In the genomic region with DNA sequence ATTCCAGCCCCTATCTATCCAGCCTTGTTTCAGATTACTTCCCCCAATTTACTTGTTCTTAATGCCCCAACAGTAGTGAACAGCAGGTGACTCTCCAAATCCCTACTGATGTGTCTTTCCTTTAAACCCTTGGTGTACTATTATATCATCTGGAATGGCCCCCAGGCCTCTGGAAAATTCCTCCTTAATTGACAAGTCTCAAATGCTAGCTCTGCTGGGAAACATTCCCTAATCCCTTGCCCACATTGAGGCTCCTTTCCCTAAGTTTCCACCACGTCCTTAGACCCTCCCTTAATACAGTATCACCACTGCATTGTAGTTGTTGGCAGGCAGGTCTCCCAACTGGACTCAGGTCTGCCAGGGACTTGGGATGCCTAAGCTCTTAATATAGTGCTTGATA, we compare ENCODE assay signal across 15 cellular contexts. TPM values are rescaled to one million over a fixed set of nuclear protein-coding genes. Genes with fewer than 3 reads are reported as not detected.
A peak's percentile ranks its signal among the peaks of the same experiment; 100 is the strongest.
DNase-seq lines count a peak whose midpoint lies in the region; TF ChIP-seq lines count a peak whose summit lies in the region.
"Had no signal": no experiment of that assay in that cellular context is flagged by ENCODE, and none has a peak within 500 bp of the region (broad histone marks: within the 10 kb centered on the region; RNA-seq: fewer than 3 reads in every experiment).

No MANE protein-coding gene starts in this region.

- no peak overlapping the region for H3T11ph ChIP-seq in H9 (ENCODE audit: low read length)

- H4K20me1 ChIP-seq in H9 (ENCODE audit: control insufficient read depth, insufficient read depth, insufficient read length): no peaks in the 10 kb centered on the region
- no peaks in the 10 kb centered on the region for H4K20me1 ChIP-seq in hepatocyte (ENCODE audit: insufficient read depth, poor library complexity, severe bottlenecking)

- no peak overlapping the region for H3K23ac ChIP-seq in H9 (ENCODE audit: insufficient read length, low read depth, low read length)

- no peaks in the 10 kb centered on the region for H3K23me2 ChIP-seq in H9 (ENCODE audit: insufficient read length, low read depth, low read length, poor library complexity, severe bottlenecking)

- H3K4me1 Mint-ChIP-seq in H9: peaks cover 66 to 73% of the 10 kb centered on the region in 2 experiments
- H3K4me1 Mint-ChIP-seq in T-helper 2 cell treated with Interferon-gamma antibody and Interleukin-4, amounts not matched to agents 5 μg/mL and 100 μg/mL, for 36 hours (ENCODE audit: low read depth): no peaks in the 10 kb centered on the region

- H2BK5ac ChIP-seq in H9 (ENCODE audit: insufficient read length, low read length): no peak overlapping the region

- H3K18ac ChIP-seq in H9 (ENCODE audit: insufficient read length, low read depth, low read length): no peak overlapping the region

- H2AK5ac ChIP-seq in H9 (ENCODE audit: insufficient read length, low read length): no peak overlapping the region

- H3K9ac ChIP-seq in H9 (ENCODE audit: extremely low read depth, insufficient read length, low read length): no peak overlapping the region
- H3K9ac ChIP-seq: KMS-11, SK-N-SH had no signal

- H3K27me3 ChIP-seq in H9 (ENCODE audit: insufficient read depth, low read length): no peaks in the 10 kb centered on the region
- no peaks in the 10 kb centered on the region for H3K27me3 ChIP-seq in hepatocyte

- H4K8ac ChIP-seq in H9 (replicated peaks; ENCODE audit: insufficient read length, low read depth, low read length): no peak overlapping the region

- no peak overlapping the region for H4K5ac ChIP-seq in H9 (ENCODE audit: insufficient read length, low read depth, low read length)

- no peak overlapping the region for H2BK120ac ChIP-seq in H9 (ENCODE audit: low read depth, low read length, poor library complexity, severe bottlenecking)

- peaks cover 10% of the 10 kb centered on the region; the same call in 1 of the 2 replicates for H3K4me1 ChIP-seq in H9 (ENCODE audit: insufficient read depth, low read length)
- peaks cover 11% of the 10 kb centered on the region for H3K4me1 ChIP-seq in hepatocyte (ENCODE audit: insufficient read depth)

- H3K9me2 ChIP-seq in hepatocyte (replicated peaks; ENCODE audit: insufficient read depth): no peaks in the 10 kb centered on the region
- H3K9me2 ChIP-seq: SK-N-SH had no signal

- H2BK15ac ChIP-seq in H9 (ENCODE audit: low read depth, low read length): no peak overlapping the region

- peak overlapping the region; percentile 76 for H2BK12ac ChIP-seq in H9 (ENCODE audit: insufficient read length, low read depth, low read length)

- no peak overlapping the region for H3K14ac ChIP-seq in H9 (ENCODE audit: insufficient read depth, low read length)

- H3K4me3 ChIP-seq in hepatocyte: no peak overlapping the region
- H3K4me3 ChIP-seq: A549 had no signal

- DNase-seq in NCI-H1417 (lab: John Stamatoyannopoulos, UW) (peak in 2 of 3 experiments; percentile 5 to 62), NCI-H1417 treated with DMSO at 0.1 percent for 48 hours (lab: John Stamatoyannopoulos, UW) (no peak), H9 (no peak), NCI-H69 (lab: John Stamatoyannopoulos, UW) (peak; percentile 70), hepatocyte (ENCODE audit: low spot score) (no peak), AG08396 (ENCODE audit: low spot score) (no peak), DMS153 treated with DMSO at 0.1 percent for 48 hours (lab: John Stamatoyannopoulos, UW; ENCODE audit: unreplicated experiment) (no peak)
- no peak for DNase-seq in T-helper 2 cell treated with Interferon-gamma antibody and Interleukin-4, amounts not matched to agents 5 μg/mL and 100 μg/mL, for 36 hours (ENCODE audit: low spot score)
- DNase-seq: SK-N-SH, T-helper 1 cell had no signal

- no peaks in the 10 kb centered on the region for H3K79me1 ChIP-seq in H9 (ENCODE audit: insufficient read depth, low read depth, low read length, poor library complexity, severe bottlenecking)

- H2BK20ac ChIP-seq in H9 (ENCODE audit: low read depth, low read length, poor library complexity, severe bottlenecking): no peak overlapping the region

- no peak overlapping the region for H3K27ac Mint-ChIP-seq in H9
- H3K27ac Mint-ChIP-seq in T-helper 2 cell treated with Interferon-gamma antibody and Interleukin-4, amounts not matched to agents 5 μg/mL and 100 μg/mL, for 36 hours: no peak overlapping the region

- no peaks in the 10 kb centered on the region for H3K79me2 ChIP-seq in H9 (ENCODE audit: insufficient read depth, low read length)
- no peaks in the 10 kb centered on the region for H3K79me2 ChIP-seq in hepatocyte

- H3K36me3 ChIP-seq in hepatocyte (replicated peaks; ENCODE audit: insufficient read depth, low read depth): no peaks in the 10 kb centered on the region

- H3K4me3 Mint-ChIP-seq in H9: no peak overlapping the region
- H3K4me3 Mint-ChIP-seq in T-helper 2 cell treated with Interferon-gamma antibody and Interleukin-4, amounts not matched to agents 5 μg/mL and 100 μg/mL, for 36 hours: no peak overlapping the region

- H3K4ac ChIP-seq in H9 (ENCODE audit: low read depth, low read length): no peak overlapping the region

- no peaks in the 10 kb centered on the region for H3K27me3 Mint-ChIP-seq in H9 (ENCODE audit: low read depth)
- peaks cover 6% of the 10 kb centered on the region for H3K27me3 Mint-ChIP-seq in T-helper 2 cell treated with Interferon-gamma antibody and Interleukin-4, amounts not matched to agents 5 μg/mL and 100 μg/mL, for 36 hours (ENCODE audit: low read depth)

- no peak overlapping the region for H3K27ac ChIP-seq in H9 (ENCODE audit: insufficient read length, low read depth, low read length)
- H3K27ac ChIP-seq in hepatocyte: peak overlapping the region; percentile 17
- H3K27ac ChIP-seq: A549, C4-2B, KMS-11 had no signal

- H3K4me2 ChIP-seq in H9 (ENCODE audit: insufficient read depth, insufficient read length, low read length) (no peak overlapping the region), hepatocyte (no peak overlapping the region)
- H3K4me2 ChIP-seq: A549, KMS-11, SK-N-SH had no signal

- H3K36me3 Mint-ChIP-seq in H9 (ENCODE audit: insufficient read depth in 1 of 3, low read depth in 3 of 3): no peaks in the 10 kb centered on the region; a peak in 2 of 7 replicates
- no peaks in the 10 kb centered on the region for H3K36me3 Mint-ChIP-seq in T-helper 2 cell treated with Interferon-gamma antibody and Interleukin-4, amounts not matched to agents 5 μg/mL and 100 μg/mL, for 36 hours (ENCODE audit: low read depth)

- no peak for TF ChIP-seq CTCF in H9 (conservative IDR thresholded peaks at IDR 0.05)
- no peak for TF ChIP-seq CTCF in hepatocyte (IDR thresholded peaks at IDR 0.05; ENCODE audit: poor library complexity)

- WGBS in H9 (ENCODE audit: extremely low coverage, insufficient read length, low lambda C conversion rate): no CpG with 5 or more reads among the region's 1 CpG
- WGBS in hepatocyte (ENCODE audit: low lambda C conversion rate, missing lambda C conversion rate): 57% methylated on average over 1 of the region's 1 CpG

- no peaks in the 10 kb centered on the region for H3K9me3 Mint-ChIP-seq in H9
- no peaks in the 10 kb centered on the region for H3K9me3 Mint-ChIP-seq in T-helper 2 cell treated with Interferon-gamma antibody and Interleukin-4, amounts not matched to agents 5 μg/mL and 100 μg/mL, for 36 hours

- H2AFZ ChIP-seq in H9 (ENCODE audit: low read length): no peak overlapping the region
- H2AFZ ChIP-seq in hepatocyte: no peak overlapping the region

- H3K9me3 ChIP-seq in H9 (ENCODE audit: control insufficient read depth, low read depth, low read length) (no peaks in the 10 kb centered on the region), hepatocyte (ENCODE audit: low read depth) (no peaks in the 10 kb centered on the region)
- H3K9me3 ChIP-seq: A549, SK-N-SH had no signal

- no peak overlapping the region for H4K91ac ChIP-seq in H9 (ENCODE audit: insufficient read length, low read depth, low read length)

- H3K56ac ChIP-seq in H9 (ENCODE audit: insufficient read length, low read depth, low read length): no peak overlapping the region

RNA-seq across cellular contexts. Expression of gene MYO3B, which starts 41.0 kb away (rescaled TPM):
- total RNA-seq in H9 (2021) (0.63 and 0.86 TPM in 2 replicates), hepatocyte (0.92 and 1.1 TPM in 2 replicates)
- 0.63 and 1.1 TPM in 2 replicates for polyA plus RNA-seq in hepatocyte
- total RNA-seq: HepG2, M059J had no signal
- polyA plus RNA-seq: SK-N-SH had no signal

Comparison
In these comparisons a context has a peak if more than half of its experiments do, and no peak if none do; other contexts are left out.
1. DNase-seq: peak in NCI-H1417 (2 of 3) and NCI-H69 (single experiment); none in NCI-H1417 treated with DMSO at 0.1 percent for 48 hours (single experiment), H9 (single experiment), hepatocyte (single experiment), AG08396 (single experiment), T-helper 2 cell treated with Interferon-gamma antibody and Interleukin-4, amounts not matched to agents 5 μg/mL and 100 μg/mL, for 36 hours (single experiment) and DMS153 treated with DMSO at 0.1 percent for 48 hours (single experiment).